Comparison of ENCODE assay signal across 11 cellular contexts in the genomic region with DNA sequence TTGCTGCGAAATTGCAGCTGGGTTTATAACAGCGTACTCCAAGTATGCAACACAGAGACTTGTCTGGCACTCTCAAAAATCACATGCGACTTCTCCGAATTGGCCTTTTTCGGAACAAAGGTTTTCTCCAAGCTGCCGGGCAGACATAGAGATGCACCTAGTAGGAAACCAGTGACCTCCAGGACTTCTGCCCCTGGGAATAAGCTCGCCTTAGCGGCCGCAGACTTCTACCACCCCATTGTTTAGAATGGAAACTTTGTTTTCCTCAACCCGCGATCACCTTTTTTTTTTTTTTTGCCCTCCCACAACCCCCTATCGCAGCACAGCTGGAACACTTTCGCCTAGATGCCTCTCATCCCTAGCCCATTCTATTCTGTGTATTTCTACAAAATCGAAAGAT. TPM values are rescaled to one million over a fixed set of nuclear protein-coding genes. Genes with fewer than 3 reads are reported as not detected.
DNase-seq lines count a peak whose midpoint lies in the region; ATAC-seq and TF ChIP-seq lines count a peak whose summit lies in the region.
"Had no signal": no experiment of that assay in that cellular context is flagged by ENCODE, and none has a peak within 500 bp of the region (broad histone marks: within the 10 kb centered on the region; RNA-seq: fewer than 3 reads in every experiment).

No MANE protein-coding gene starts in this region.

- in situ Hi-C loops in Panc1 (cut with HindIII; ENCODE audit: low pct_unique_long_range_greater_than_20kb, low sequenced_read_pairs): no loop called here

- no peaks in the 10 kb centered on the region for H3K36me3 ChIP-seq in Panc1 (ENCODE audit: control insufficient read depth, insufficient read depth, low read length)
- no peaks in the 10 kb centered on the region for H3K36me3 ChIP-seq in sigmoid colon
- H3K36me3 ChIP-seq: BLaER1 treated with 17β-estradiol and CSF1 and Interleukin-3, amounts not matched to agents 10 nM and 100 nM had no signal

- no peak overlapping the region for H3K27ac Mint-ChIP-seq in CD14-positive monocyte

- peaks cover 27% of the 10 kb centered on the region for H3K4me1 Mint-ChIP-seq in CD14-positive monocyte

- H3K36me3 Mint-ChIP-seq in CD14-positive monocyte: peaks cover 0 to 14% of the 10 kb centered on the region in 2 donors
- H3K36me3 Mint-ChIP-seq: naive B cell had no signal

- peaks cover 0 to 28% (median 12%) of the 10 kb centered on the region in 7 donors for H3K9me3 Mint-ChIP-seq in CD14-positive monocyte

- no peak for TF ChIP-seq CTCF in CD14-positive monocyte (IDR thresholded peaks at IDR 0.05)
- no peak for TF ChIP-seq CTCF in Panc1 (IDR thresholded peaks at IDR 0.05)
- TF ChIP-seq CTCF in sigmoid colon (IDR thresholded peaks at IDR 0.05): no peak

- POLR2A ChIA-PET in Panc1 (lab: Charles Lee): no interaction called here

- BruUV-seq in Panc1 (replicated peaks; lab: Mats Ljungman, UMichigan): no TSS peak

- H3K4me3 Mint-ChIP-seq in CD14-positive monocyte: peak overlapping the region; percentile 59 to 89

- intact Hi-C loops in CD14-positive monocyte (cut with micrococcal nuclease) (no loop called here), Panc1 (cut with micrococcal nuclease; ENCODE audit: unreplicated experiment) (no loop called here), sigmoid colon (cut with DNase I) (no loop called here)

- H3K4me1 ChIP-seq in Panc1 (ENCODE audit: control insufficient read depth, insufficient read depth, low read length) (peaks cover 15% of the 10 kb centered on the region; the same call in 1 of the 2 replicates), sigmoid colon (peaks cover 3 to 63% (median 49%) of the 10 kb centered on the region in 4 donors)

- peaks cover 90 to 96% (median 96%) of the 10 kb centered on the region in 3 donors for H3K27me3 Mint-ChIP-seq in CD14-positive monocyte (ENCODE audit: low read depth in 3 of 3)

- H3K27ac ChIP-seq in Panc1 (ENCODE audit: low read length) (no peak overlapping the region; the same call in 1 of the 2 replicates), sigmoid colon (peak overlapping the region in 3 of 4 donors; percentile 97 to 98 (median 98))
- H3K27ac ChIP-seq: BLaER1 treated with 17β-estradiol and CSF1 and Interleukin-3, amounts not matched to agents 10 nM and 100 nM had no signal

- no peak for TF ChIP-seq POLR2A in sigmoid colon (IDR thresholded peaks at IDR 0.05)

- no peaks in the 10 kb centered on the region for H3K27me3 ChIP-seq in Panc1 (ENCODE audit: control insufficient read depth, insufficient read depth, low read length)
- peaks cover 0 to 6% (median 0%) of the 10 kb centered on the region in 3 donors for H3K27me3 ChIP-seq in sigmoid colon

- H3K9me3 ChIP-seq in Panc1 (ENCODE audit: control insufficient read depth, insufficient read depth, low read depth, low read length) (no peaks in the 10 kb centered on the region), sigmoid colon (no peaks in the 10 kb centered on the region)

- CTCF ChIA-PET in Panc1 (lab: Charles Lee): interaction anchor here (0.6 to 1.9 kb wide), 10 partner anchors 9 to 1301 kb away, joined by 3 to 10 read pairs (median 4); a partner anchor contains a TSS

- DNase-seq in CD14-positive monocyte (ENCODE audit: low spot score): no peak
- no peak for DNase-seq in Panc1 (ENCODE audit: low read depth, low spot score)
- peak; percentile 46 for DNase-seq in islet precursor cell
- DNase-seq in sigmoid colon: peak; percentile 65
- no peak for DNase-seq in stimulated activated CD4-positive, alpha-beta T cell treated with anti-CD3 and anti-CD28 coated beads, Interleukin-4, amount 100 ng/mL, for 1 hour
- no peak for DNase-seq in GM03348 (ENCODE audit: low spot score)
- DNase-seq in LoVo (ENCODE audit: low spot score): no peak
- DNase-seq: naive B cell, NCI-H2227 treated with DMSO at 0.1 percent for 48 hours had no signal

- H3K4me3 ChIP-seq in Panc1 (ENCODE audit: low read depth in 2 of 2, low read length in 2 of 2) (peak overlapping the region; percentile 32 to 52; a peak in 3 of 4 replicates), sigmoid colon (peak overlapping the region; percentile 48 to 85 (median 82))
- H3K4me3 ChIP-seq: BLaER1 treated with 17β-estradiol and CSF1 and Interleukin-3, amounts not matched to agents 10 nM and 100 nM had no signal

- no peak for TF ChIP-seq EP300 in sigmoid colon (IDR thresholded peaks at IDR 0.05)

- ATAC-seq in Panc1 (no peak), HG03196 (IDR thresholded peaks at IDR 0.05; ENCODE audit: unreplicated experiment) (no peak)

- 13 to 51% methylated on average over 14 of the region's 14 CpGs for WGBS in sigmoid colon, 2 donors

RNA-seq across cellular contexts. Expression of a gene that starts 4.9 kb away (rescaled TPM):
- polyA plus RNA-seq in CD14-positive monocyte: 1 to 10 TPM in 1 of 2 donors, under 1 TPM in 1; 0.33 to 3.2 TPM
- total RNA-seq in Panc1 (2021; ENCODE audit: unreplicated experiment): 0.41 TPM
- 0.85 TPM for polyA plus RNA-seq in Panc1 (2012; ENCODE audit: insufficient read length)
- total RNA-seq in sigmoid colon: 10 to 100 TPM; 55.1 to 64.0 (median 59.5) TPM
- polyA plus RNA-seq in sigmoid colon: 10 to 100 TPM; 22.2 to 25.0 (median 22.8) TPM

RNA-seq across cellular contexts. Expression of a gene that starts 6.0 kb away (rescaled TPM):
- polyA plus RNA-seq in CD14-positive monocyte (not detected), sigmoid colon (1 to 10 TPM; 3.0 to 6.0 (median 4.8) TPM)
- total RNA-seq in Panc1 (2021; ENCODE audit: unreplicated experiment) (0.57 TPM), sigmoid colon (10 to 100 TPM; 18.7 to 25.0 (median 22.1) TPM)
- 0.58 TPM for polyA plus RNA-seq in Panc1 (2012; ENCODE audit: insufficient read length)

RNA-seq across cellular contexts. Expression of a gene that starts 13.7 kb away (rescaled TPM):
- polyA plus RNA-seq in CD14-positive monocyte: 1 to 10 TPM in 1 of 2 donors, under 1 TPM in 1; 0.55 to 1.9 TPM
- not detected for total RNA-seq in Panc1 (2021; ENCODE audit: unreplicated experiment)
- 0.23 TPM for polyA plus RNA-seq in Panc1 (2012; ENCODE audit: insufficient read length)
- 10 to 100 TPM; 13.0 to 35.7 (median 18.2) TPM for total RNA-seq in sigmoid colon
- polyA plus RNA-seq in sigmoid colon: 10 to 100 TPM; 21.4 to 22.4 (median 21.6) TPM

RNA-seq across cellular contexts. Expression of a gene that starts 20.9 kb away (rescaled TPM):
- not detected for polyA plus RNA-seq in CD14-positive monocyte
- 1.2 TPM for total RNA-seq in Panc1 (2021; ENCODE audit: unreplicated experiment)
- 0.64 TPM for polyA plus RNA-seq in Panc1 (2012; ENCODE audit: insufficient read length)
- total RNA-seq in sigmoid colon: 10 to 100 TPM in 3 of 4 donors, 1 to 10 TPM in 1; 9.4 to 35.3 (median 21.8) TPM
- 10 to 100 TPM; 10.7 to 21.6 (median 17.1) TPM for polyA plus RNA-seq in sigmoid colon

RNA-seq across cellular contexts. Expression of a gene that starts 22.6 kb away (rescaled TPM):
- polyA plus RNA-seq in CD14-positive monocyte (not detected), sigmoid colon (10 to 100 TPM; 18.0 to 23.9 (median 18.0) TPM)
- total RNA-seq in Panc1 (2021; ENCODE audit: unreplicated experiment) (not detected), sigmoid colon (1 to 10 TPM; 4.7 to 9.1 (median 7.3) TPM)
- polyA plus RNA-seq in Panc1 (2012; ENCODE audit: insufficient read length): not detected

Comparison
In these comparisons a context has a peak if more than half of its experiments do, and no peak if none do; other contexts are left out.
1. DNase-seq: peak in islet precursor cell (single experiment) and sigmoid colon (single experiment); none in CD14-positive monocyte (single experiment), Panc1 (single experiment), stimulated activated CD4-positive, alpha-beta T cell treated with anti-CD3 and anti-CD28 coated beads, Interleukin-4, amount 100 ng/mL, for 1 hour (single experiment), GM03348 (single experiment) and LoVo (single experiment).
2. RNA of a gene that starts 4.9 kb away (total RNA-seq): 55.1 to 64.0 TPM in sigmoid colon; 0.41 TPM in Panc1 (single experiment); every median in the first group is over 10 times any median in the second.
3. RNA of a gene that starts 6.0 kb away (total RNA-seq): 18.7 to 25.0 TPM in sigmoid colon; 0.57 TPM in Panc1 (single experiment); every median in the first group is over 10 times any median in the second.
4. RNA of a gene that starts 13.7 kb away (total RNA-seq): 13.0 to 35.7 TPM in sigmoid colon; not detected in Panc1 (single experiment); every median in the first group is over 10 times any median in the second.